Comparison of ENCODE assay signal across 9 cellular contexts in genomic region chr7:55140221-55140980, GRCh38.
DNase-seq lines count a peak whose midpoint lies in the region; ATAC-seq lines count a peak whose summit lies in the region.
"Had no signal": no experiment of that assay in that cellular context is flagged by ENCODE, and none has a peak within 500 bp of the region (broad histone marks: within the 10 kb centered on the region; RNA-seq: fewer than 3 reads in every experiment).

No MANE protein-coding gene starts in this region.

- H2AFZ ChIP-seq in Karpas-422 (ENCODE audit: low read length): no peak overlapping the region

- H3K27ac ChIP-seq in SJCRH30 (no peak overlapping the region), Karpas-422 (ENCODE audit: low read length) (no peak overlapping the region)
- H3K27ac ChIP-seq in CD4-positive, alpha-beta memory T cell (ENCODE audit: low read depth, low read length): no peak overlapping the region

- no peaks in the 10 kb centered on the region for H3K9me3 ChIP-seq in SJCRH30 (replicated peaks)
- H3K9me3 ChIP-seq in Karpas-422 (ENCODE audit: low read length): no peaks in the 10 kb centered on the region
- H3K9me3 ChIP-seq in CD4-positive, alpha-beta memory T cell (ENCODE audit: control insufficient read depth in 1 of 2, low read length in 2 of 2): no peaks in the 10 kb centered on the region

- no peaks in the 10 kb centered on the region for H3K9me2 ChIP-seq in Karpas-422 (replicated peaks; ENCODE audit: insufficient read depth, low read length)

- no peaks in the 10 kb centered on the region for H3K36me3 Mint-ChIP-seq in CD4-positive, alpha-beta memory T cell

- H3K27ac Mint-ChIP-seq in CD4-positive, alpha-beta memory T cell: no peak overlapping the region
- H3K27ac Mint-ChIP-seq: stimulated activated naive CD8-positive, alpha-beta T cell treated with anti-CD3 and anti-CD28 coated beads, Interleukin-15, Interleukin-2, amounts not matched to agents 100 ng/mL and 50 ng/mL, for 24 hours had no signal

- no peaks in the 10 kb centered on the region for H4K20me1 ChIP-seq in Karpas-422 (ENCODE audit: insufficient read depth, low read depth, low read length)

- H3K27me3 Mint-ChIP-seq in CD4-positive, alpha-beta memory T cell: peaks cover 2 to 8% of the 10 kb centered on the region in 2 donors

- H3K79me2 ChIP-seq in Karpas-422 (ENCODE audit: low read length): no peaks in the 10 kb centered on the region

- H3K4me3 Mint-ChIP-seq in CD4-positive, alpha-beta memory T cell: no peak overlapping the region
- H3K4me3 Mint-ChIP-seq: stimulated activated naive CD8-positive, alpha-beta T cell treated with anti-CD3 and anti-CD28 coated beads, Interleukin-15, Interleukin-2, amounts not matched to agents 100 ng/mL and 50 ng/mL, for 24 hours had no signal

- H3K4me2 ChIP-seq in Karpas-422 (ENCODE audit: low read depth, low read length, poor library complexity, severe bottlenecking): no peak overlapping the region

- no peak overlapping the region for H3K4me3 ChIP-seq in SJCRH30
- H3K4me3 ChIP-seq in Karpas-422 (ENCODE audit: low read length): no peak overlapping the region
- H3K4me3 ChIP-seq in CD4-positive, alpha-beta memory T cell (ENCODE audit: low read length in 2 of 2): no peak overlapping the region

- H3K4me1 Mint-ChIP-seq in CD4-positive, alpha-beta memory T cell: no peaks in the 10 kb centered on the region

- H3K4me1 ChIP-seq in SJCRH30: peaks cover 2% of the 10 kb centered on the region; the same call in 1 of the 2 replicates
- no peaks in the 10 kb centered on the region for H3K4me1 ChIP-seq in Karpas-422 (ENCODE audit: low read length)
- H3K4me1 ChIP-seq in CD4-positive, alpha-beta memory T cell (ENCODE audit: insufficient read depth, low read length): no peaks in the 10 kb centered on the region

- H3K9me3 Mint-ChIP-seq in CD4-positive, alpha-beta memory T cell: peaks cover 0 to 22% (median 9%) of the 10 kb centered on the region in 8 donors

- no peak overlapping the region for H3K9ac ChIP-seq in Karpas-422 (ENCODE audit: low read length)

- peak; percentile 93 for ATAC-seq in GM18873 (IDR thresholded peaks at IDR 0.05; ENCODE audit: low FRiP score, unreplicated experiment)
- ATAC-seq in HG02678 (IDR thresholded peaks at IDR 0.05; ENCODE audit: unreplicated experiment): peak; percentile 89

- intact Hi-C loops in CD4-positive, alpha-beta memory T cell (cut with micrococcal nuclease): no loop called here

- CTCF ChIA-PET in CD4-positive, alpha-beta memory T cell (lab: Charles Lee; ENCODE audit: partially characterized antibody): no interaction called here

- no peaks in the 10 kb centered on the region for H3K27me3 ChIP-seq in SJCRH30
- no peaks in the 10 kb centered on the region for H3K27me3 ChIP-seq in Karpas-422 (ENCODE audit: low read length)
- no peaks in the 10 kb centered on the region for H3K27me3 ChIP-seq in CD4-positive, alpha-beta memory T cell (ENCODE audit: insufficient read depth, low read length)

- H3K36me3 ChIP-seq in SJCRH30 (no peaks in the 10 kb centered on the region), Karpas-422 (ENCODE audit: insufficient read depth, low read length) (no peaks in the 10 kb centered on the region)
- H3K36me3 ChIP-seq in CD4-positive, alpha-beta memory T cell (ENCODE audit: insufficient read depth, low read length): no peaks in the 10 kb centered on the region

- POLR2A ChIA-PET in CD4-positive, alpha-beta memory T cell (lab: Charles Lee; ENCODE audit: partially characterized antibody): no interaction called here

- DNase-seq in SJCRH30: peak; percentile 32 to 57
- DNase-seq in lung microvascular endothelial cell (ENCODE audit: low read depth in 2 of 2): peak; percentile 76 to 91
- no peak for DNase-seq in activated CD4-positive, CD25-positive, alpha-beta regulatory T cell treated with anti-CD3 and anti-CD28 coated beads, Interleukin-2, amount 50 U/mL, for 72 hours
- no peak for DNase-seq in effector CD4-positive, alpha-beta T cell
- no peak for DNase-seq in Karpas-422
- no peak for DNase-seq in CD4-positive, alpha-beta memory T cell

Comparison
In these comparisons a context has a peak if more than half of its experiments do, and no peak if none do; other contexts are left out.
1. DNase-seq: peak in SJCRH30 (2 of 2) and lung microvascular endothelial cell (2 of 2); none in activated CD4-positive, CD25-positive, alpha-beta regulatory T cell treated with anti-CD3 and anti-CD28 coated beads, Interleukin-2, amount 50 U/mL, for 72 hours (single experiment), effector CD4-positive, alpha-beta T cell (single experiment), Karpas-422 (single experiment) and CD4-positive, alpha-beta memory T cell (0 of 5).